In genomic region chr20:51594999-51595532, GRCh38 we compare ENCODE assay signal across 8 cellular contexts. TPM values are rescaled to one million over a fixed set of nuclear protein-coding genes. Genes with fewer than 3 reads are reported as not detected.
A peak's percentile ranks its signal among the peaks of the same experiment; 100 is the strongest.
DNase-seq lines count a peak whose midpoint lies in the region; ATAC-seq and TF ChIP-seq lines count a peak whose summit lies in the region.

No MANE protein-coding gene starts in this region.

- H3K27me3 ChIP-seq in SU-DHL-6 (ENCODE audit: low read length): no peaks in the 10 kb centered on the region
- no peaks in the 10 kb centered on the region for H3K27me3 ChIP-seq in cardiac muscle cell

- no peaks in the 10 kb centered on the region for H3K36me3 Mint-ChIP-seq in activated naive CD8-positive, alpha-beta T cell treated with anti-CD3 and anti-CD28 coated beads for 36 hours

- H3K9ac ChIP-seq in SU-DHL-6 (ENCODE audit: low read length): peak overlapping the region; percentile 12

- H3K27me3 Mint-ChIP-seq in activated naive CD8-positive, alpha-beta T cell treated with anti-CD3 and anti-CD28 coated beads for 36 hours: no peaks in the 10 kb centered on the region

- H3K9me3 ChIP-seq in SU-DHL-6 (ENCODE audit: insufficient read depth, low read length) (no peaks in the 10 kb centered on the region), cardiac muscle cell (ENCODE audit: low read depth) (no peaks in the 10 kb centered on the region)

- peak overlapping the region; percentile 46 for H3K4me2 ChIP-seq in SU-DHL-6 (ENCODE audit: low read depth, low read length, poor library complexity, severe bottlenecking)

- no peaks in the 10 kb centered on the region for H4K20me1 ChIP-seq in SU-DHL-6 (ENCODE audit: low read depth, low read length)

- H3K79me2 ChIP-seq in SU-DHL-6 (ENCODE audit: insufficient read depth, low read length): no peaks in the 10 kb centered on the region

- no peaks in the 10 kb centered on the region for H3F3A ChIP-seq in SU-DHL-6 (ENCODE audit: insufficient read depth)

- H3K9me3 Mint-ChIP-seq in activated naive CD8-positive, alpha-beta T cell treated with anti-CD3 and anti-CD28 coated beads for 36 hours: no peaks in the 10 kb centered on the region

- no peak overlapping the region for H3K4me3 ChIP-seq in GM12875 (ENCODE audit: low read depth, low read length)
- no peak overlapping the region for H3K4me3 ChIP-seq in SU-DHL-6 (ENCODE audit: insufficient read depth, low read length, poor library complexity, severe bottlenecking)
- no peak overlapping the region for H3K4me3 ChIP-seq in cardiac muscle cell

- H3K4me3 Mint-ChIP-seq in activated naive CD8-positive, alpha-beta T cell treated with anti-CD3 and anti-CD28 coated beads for 36 hours: no peak overlapping the region

- H3K36me3 ChIP-seq in SU-DHL-6 (ENCODE audit: low read length): no peaks in the 10 kb centered on the region
- no peaks in the 10 kb centered on the region for H3K36me3 ChIP-seq in cardiac muscle cell

- peaks cover 23% of the 10 kb centered on the region for H3K4me1 ChIP-seq in cardiac muscle cell (ENCODE audit: low read depth)

- H3K27ac ChIP-seq in SU-DHL-6 (ENCODE audit: low read depth, low read length): no peak overlapping the region
- H3K27ac ChIP-seq in cardiac muscle cell: no peak overlapping the region

- H3K4me1 Mint-ChIP-seq in activated naive CD8-positive, alpha-beta T cell treated with anti-CD3 and anti-CD28 coated beads for 36 hours: peaks cover 42% of the 10 kb centered on the region

- H3K9me2 ChIP-seq in SU-DHL-6 (replicated peaks; ENCODE audit: insufficient read depth, low read length): no peaks in the 10 kb centered on the region

- TF ChIP-seq CTCF in GM12875 (IDR thresholded peaks at IDR 0.05; ENCODE audit: borderline replicate concordance, insufficient read depth, low read depth, low read length) (peak; percentile 82), SU-DHL-6 (IDR thresholded peaks at IDR 0.05; ENCODE audit: insufficient read depth, low read length, poor library complexity, severe bottlenecking) (peak; percentile 73), cardiac muscle cell (IDR thresholded peaks at IDR 0.05; ENCODE audit: low read depth, low read length) (peak; percentile 91)

- H2AFZ ChIP-seq in SU-DHL-6 (ENCODE audit: low read depth, low read length, severe bottlenecking): peak overlapping the region; percentile 94

- H3K27ac Mint-ChIP-seq in activated naive CD8-positive, alpha-beta T cell treated with anti-CD3 and anti-CD28 coated beads for 36 hours: peak overlapping the region; percentile 78

- DNase-seq in NCI-H128 (lab: John Stamatoyannopoulos, UW; ENCODE audit: unreplicated experiment): peak; percentile 20
- DNase-seq in activated naive CD8-positive, alpha-beta T cell treated with anti-CD3 and anti-CD28 coated beads for 36 hours: peak; percentile 77
- DNase-seq in cardiac muscle cell (ENCODE audit: low read depth in 1 of 2, low spot score in 1 of 2): peak; percentile 91 to 93
- DNase-seq in pulmonary artery endothelial cell (ENCODE audit: low read depth, low spot score): peak; percentile 75

- ATAC-seq in HG02759 (IDR thresholded peaks at IDR 0.05; ENCODE audit: unreplicated experiment) (peak; percentile 97), GM18858 (IDR thresholded peaks at IDR 0.05; ENCODE audit: unreplicated experiment) (no peak)

RNA-seq across cellular contexts. Expression of gene NFATC2, which starts 52.5 kb away (rescaled TPM):
- 10 to 100 TPM; 31.0 to 31.7 TPM for total RNA-seq in activated naive CD8-positive, alpha-beta T cell treated with anti-CD3 and anti-CD28 coated beads for 36 hours
- total RNA-seq in cardiac muscle cell (9.2 and 17.0 TPM in 2 replicates), pulmonary artery endothelial cell (1.6 and 1.7 TPM in 2 replicates)
- polyA plus RNA-seq in cardiac muscle cell: 5.8 and 11.3 TPM in 2 replicates

Comparison
In these comparisons a context has a peak if more than half of its experiments do, and no peak if none do; other contexts are left out.
1. DNase-seq: peak in every context shown above with its lines; median percentile 92 in cardiac muscle cell; 77 in activated naive CD8-positive, alpha-beta T cell treated with anti-CD3 and anti-CD28 coated beads for 36 hours; 75 in pulmonary artery endothelial cell; 20 in NCI-H128.